Comparison of ENCODE assay signal across 29 cellular contexts in the genomic region with DNA sequence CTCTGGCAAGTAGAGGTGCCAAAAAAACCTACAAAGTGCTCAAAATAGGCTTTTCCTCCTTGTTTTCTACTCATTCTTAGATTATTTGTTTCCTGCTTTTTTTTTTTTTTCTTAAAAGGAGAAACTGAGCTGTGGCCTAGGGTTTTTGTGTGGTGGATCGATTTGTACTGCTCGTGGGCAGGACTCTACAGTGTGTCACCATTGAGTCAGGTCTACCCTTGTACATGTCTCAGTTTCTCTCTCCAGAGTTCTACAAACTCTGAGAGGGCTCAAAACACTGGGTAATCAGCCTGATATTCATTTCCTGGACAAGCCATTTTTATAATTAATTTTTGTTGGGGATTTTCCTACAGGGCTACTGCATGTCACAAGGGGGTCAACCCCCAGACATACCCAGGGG. TPM values are rescaled to one million over a fixed set of nuclear protein-coding genes. Genes with fewer than 3 reads are reported as not detected.
"Had no signal": no experiment of that assay in that cellular context is flagged by ENCODE, and none has a peak within 500 bp of the region (broad histone marks: within the 10 kb centered on the region; RNA-seq: fewer than 3 reads in every experiment).

No MANE protein-coding gene starts in this region.

- H3K27me3 ChIP-seq: stomach, suprapubic skin, testis, thyroid gland, tibial artery, tibial nerve, transverse colon, upper lobe of left lung, upper lobe of right lung, uterus, vagina had no signal

- H3K36me3 ChIP-seq: stomach, suprapubic skin, thoracic aorta, thyroid gland, tibial artery, tibial nerve, transverse colon, upper lobe of left lung, upper lobe of right lung, uterus, vagina had no signal

- H3K27ac ChIP-seq: stomach, suprapubic skin, testis, thoracic aorta, thyroid gland, tibial artery, tibial nerve, transverse colon, upper lobe of left lung, upper lobe of right lung, uterus, vagina had no signal

- H3K4me3 Mint-ChIP-seq: stimulated activated memory B cell treated with anti-CD40 and anti-IgM and Interleukin-4, amounts not matched to agents 10 μg/mL and 1 μg/mL and 100 μg/mL, for 72 hours; stimulated activated naive B cell treated with anti-CD40 and anti-IgM and Interleukin-4, amounts not matched to agents 10 μg/mL and 1 μg/mL and 100 μg/mL, for 72 hours; stimulated activated naive CD8-positive, alpha-beta T cell treated with anti-CD3 and anti-CD28 coated beads, Interleukin-15, amount 100 ng/mL, for 72 hours; stimulated activated naive CD8-positive, alpha-beta T cell treated with anti-CD3 and anti-CD28 coated beads, Interleukin-15, Interleukin-2, amounts not matched to agents 100 ng/mL and 50 ng/mL, for 24 hours; type B pancreatic cell had no signal

- H3K9me3 ChIP-seq: suprapubic skin, testis, thoracic aorta, thyroid gland, upper lobe of right lung, uterus had no signal

- H3K4me1 ChIP-seq: testis, thyroid gland, tibial nerve, upper lobe of right lung, uterus had no signal

- H3K4me3 ChIP-seq: stomach, suprapubic skin, testis, thoracic aorta, thyroid gland, tibial artery, tibial nerve, transverse colon, upper lobe of left lung, upper lobe of right lung, uterus, vagina had no signal

- DNase-seq: stimulated activated CD4-positive, alpha-beta T cell treated with anti-CD3 and anti-CD28 coated beads, Interleukin-2, amount 100 ng/mL, for 24 hours; stimulated activated CD4-positive, alpha-beta T cell treated with anti-CD3 and anti-CD28 coated beads, Interleukin-2, amount 100 ng/mL, for 48 hours; stimulated activated CD4-positive, alpha-beta T cell treated with anti-CD3 and anti-CD28 coated beads, Interleukin-4, amount 100 ng/mL, for 1 hour; stimulated activated CD4-positive, alpha-beta T cell treated with anti-CD3 and anti-CD28 coated beads, Interleukin-4, amount 100 ng/mL, for 24 hours; stimulated activated CD4-positive, alpha-beta T cell treated with anti-CD3 and anti-CD28 coated beads, Interleukin-4, amount 100 ng/mL, for 4 hours; stimulated activated CD8-positive, alpha-beta memory T cell treated with anti-CD3 and anti-CD28 coated beads, Interleukin-4, amount 100 ng/mL, for 48 hours; stimulated activated naive B cell treated with anti-CD40 and anti-IgM and Interleukin-4, amounts not matched to agents 10 μg/mL and 1 μg/mL and 100 μg/mL, for 72 hours; stimulated activated naive CD4-positive, alpha-beta T cell; stimulated activated naive CD8-positive, alpha-beta T cell treated with anti-CD3 and anti-CD28 coated beads, Interleukin-15, amount 100 ng/mL, for 72 hours; stimulated activated naive CD8-positive, alpha-beta T cell treated with anti-CD3 and anti-CD28 coated beads, Interleukin-15, Interleukin-2, amounts not matched to agents 100 U/mL and 50 U/mL, for 24 hours; stomach; substantia nigra; testis; thyroid gland; tibial artery; transverse colon; trophoblast cell; upper lobe of left lung; upper lobe of right lung; uterus had no signal

- H3K27me3 Mint-ChIP-seq: stimulated activated memory B cell treated with anti-CD40 and anti-IgM and Interleukin-4, amounts not matched to agents 10 μg/mL and 1 μg/mL and 100 μg/mL, for 72 hours; stimulated activated naive B cell treated with anti-CD40 and anti-IgM and Interleukin-4, amounts not matched to agents 10 μg/mL and 1 μg/mL and 100 μg/mL, for 72 hours; stimulated activated naive CD8-positive, alpha-beta T cell treated with anti-CD3 and anti-CD28 coated beads, Interleukin-15, amount 100 ng/mL, for 72 hours; stimulated activated naive CD8-positive, alpha-beta T cell treated with anti-CD3 and anti-CD28 coated beads, Interleukin-15, Interleukin-2, amounts not matched to agents 100 ng/mL and 50 ng/mL, for 24 hours; type B pancreatic cell had no signal

- ATAC-seq: stimulated activated memory B cell treated with anti-CD40 and anti-IgM and Interleukin-4, amounts not matched to agents 10 μg/mL and 1 μg/mL and 100 μg/mL, for 72 hours; stimulated activated naive B cell treated with anti-CD40 and anti-IgM and Interleukin-4, amounts not matched to agents 10 μg/mL and 1 μg/mL and 100 μg/mL, for 72 hours; stimulated activated naive CD8-positive, alpha-beta T cell treated with anti-CD3 and anti-CD28 coated beads, Interleukin-15, amount 100 ng/mL, for 72 hours; stimulated activated naive CD8-positive, alpha-beta T cell treated with anti-CD3 and anti-CD28 coated beads, Interleukin-15, Interleukin-2, amounts not matched to agents 100 U/mL and 50 U/mL, for 24 hours; upper lobe of right lung had no signal

- H3K27ac Mint-ChIP-seq: stimulated activated memory B cell treated with anti-CD40 and anti-IgM and Interleukin-4, amounts not matched to agents 10 μg/mL and 1 μg/mL and 100 μg/mL, for 72 hours; stimulated activated naive B cell treated with anti-CD40 and anti-IgM and Interleukin-4, amounts not matched to agents 10 μg/mL and 1 μg/mL and 100 μg/mL, for 72 hours; stimulated activated naive CD8-positive, alpha-beta T cell treated with anti-CD3 and anti-CD28 coated beads, Interleukin-15, amount 100 ng/mL, for 72 hours; stimulated activated naive CD8-positive, alpha-beta T cell treated with anti-CD3 and anti-CD28 coated beads, Interleukin-15, Interleukin-2, amounts not matched to agents 100 ng/mL and 50 ng/mL, for 24 hours; type B pancreatic cell had no signal

RNA-seq across cellular contexts. Expression of gene CASP5, which starts 49.4 kb away (rescaled TPM):
- total RNA-seq: suprapubic skin, temporal lobe, testis, thyroid gland, ureter, uterus, vagina had no signal
